Comparison of ENCODE assay signal across 8 cellular contexts in genomic region chr10:111076682-111077661, GRCh38. TPM values are rescaled to one million over a fixed set of nuclear protein-coding genes. Genes with fewer than 3 reads are reported as not detected.
DNase-seq lines count a peak whose midpoint lies in the region; ATAC-seq and TF ChIP-seq lines count a peak whose summit lies in the region.

TSS of gene ADRA2A (plus strand) at chr10:111077029. CDS start at chr10:111077997, 968 bp downstream.

- H3K4me1 ChIP-seq in esophagus (ENCODE audit: control insufficient read depth in 2 of 2, insufficient read depth in 2 of 2, low read length in 1 of 2) (peaks cover 12 to 13% of the 10 kb centered on the region in 2 donors), mucosa of stomach (ENCODE audit: control insufficient read depth, insufficient read depth, low read length) (peaks cover 26% of the 10 kb centered on the region), uterus (peaks cover 0 to 7% of the 10 kb centered on the region in 2 donors)

- H3K27me3 ChIP-seq in AG04450 (ENCODE audit: control insufficient read depth, insufficient read depth, low read length) (peaks cover 66% of the 10 kb centered on the region), esophagus (ENCODE audit: control insufficient read depth in 1 of 2, insufficient read depth in 2 of 2, low read length in 2 of 2) (peaks cover 3 to 6% of the 10 kb centered on the region in 2 donors), mucosa of stomach (ENCODE audit: control insufficient read depth, insufficient read depth, low read length) (peaks cover 26% of the 10 kb centered on the region), uterus (no peaks in the 10 kb centered on the region)

- no peaks in the 10 kb centered on the region for H3K9me3 Mint-ChIP-seq in WTC11

- peak within 1 kb of the TSS; percentile 51 for H3K9ac ChIP-seq in mucosa of stomach (ENCODE audit: low read length)

- intact Hi-C loops in uterus (cut with DNase I; ENCODE audit: low total_unique reads): no loop called here

- H3K4me3 Mint-ChIP-seq in WTC11: peak within 1 kb of the TSS; percentile 72

- no peaks in the 10 kb centered on the region for H3K36me3 ChIP-seq in esophagus (ENCODE audit: control insufficient read depth in 2 of 2, insufficient read depth in 2 of 2, low read length in 1 of 2)
- no peaks in the 10 kb centered on the region for H3K36me3 ChIP-seq in mucosa of stomach (ENCODE audit: control insufficient read depth, insufficient read depth, low read length)
- no peaks in the 10 kb centered on the region for H3K36me3 ChIP-seq in uterus

- no peak within 1 kb of the TSS for H3K27ac Mint-ChIP-seq in WTC11

- TF ChIP-seq CTCF in AG04450 (IDR thresholded peaks at IDR 0.05; ENCODE audit: low read depth, low read length): no peak
- TF ChIP-seq CTCF in NB4 (IDR thresholded peaks at IDR 0.05; ENCODE audit: low read depth, low read length): no peak
- TF ChIP-seq CTCF in WTC11 (IDR thresholded peaks at IDR 0.05): no peak
- no peak for TF ChIP-seq CTCF in uterus (IDR thresholded peaks at IDR 0.05)

- 1% methylated on average over 81 to 89 of the region's 89 CpGs for WGBS in esophagus, 2 donors

- CTCF ChIA-PET in AG04450 (lab: Charles Lee) (interaction anchor here (0.6 to 2.0 kb wide), 7 partner anchors 9 to 1237 kb away, joined by 3 to 8 read pairs (median 5); no protein-coding TSS in a partner anchor), WTC11 (lab: Charles Lee) (interaction anchor here (0.6 to 3.9 kb wide), 44 partner anchors 16 to 1060 kb away, joined by 3 to 43 read pairs (median 5); partner anchors contain the start of genes BBIP1 and SHOC2)

- H3K4me3 ChIP-seq in AG04450 (ENCODE audit: low read depth, low read length): peak within 1 kb of the TSS; percentile 43
- no peak within 1 kb of the TSS for H3K4me3 ChIP-seq in NB4 (ENCODE audit: low read depth, low read length)
- peak within 1 kb of the TSS; percentile 42 to 46 for H3K4me3 ChIP-seq in esophagus (ENCODE audit: low read depth in 1 of 2, low read length in 2 of 2)
- peak within 1 kb of the TSS; percentile 72 for H3K4me3 ChIP-seq in mucosa of stomach (ENCODE audit: low read length)
- H3K4me3 ChIP-seq in uterus: peak within 1 kb of the TSS; percentile 43 to 52

- no peaks in the 10 kb centered on the region for H3K36me3 Mint-ChIP-seq in WTC11

- H3K4me1 Mint-ChIP-seq in WTC11: peaks cover 10% of the 10 kb centered on the region

- DNase-seq in AG04450 (ENCODE audit: low read depth, low spot score) (no peak), NB4 (ENCODE audit: low read depth) (peak; percentile 32), WTC11 (ENCODE audit: low spot score) (peak; percentile 73), uterus (peak; percentile 32 to 37)

- ATAC-seq in GM18498 (IDR thresholded peaks at IDR 0.05; ENCODE audit: unreplicated experiment): peak; percentile 34
- ATAC-seq in WTC11: peak; percentile 50
- no peak for ATAC-seq in GM19467 (IDR thresholded peaks at IDR 0.05; ENCODE audit: unreplicated experiment)

- peaks cover 59% of the 10 kb centered on the region for H3K27me3 Mint-ChIP-seq in WTC11 (ENCODE audit: low read depth)

- H3K9me3 ChIP-seq in AG04450 (ENCODE audit: control insufficient read depth, insufficient read depth, low read length) (peaks cover 15% of the 10 kb centered on the region), esophagus (ENCODE audit: control insufficient read depth in 2 of 2, insufficient read depth in 1 of 2, low read depth in 1 of 2, low read length in 1 of 2) (peaks cover 0 to 10% of the 10 kb centered on the region in 2 donors), mucosa of stomach (ENCODE audit: control insufficient read depth, low read length) (no peaks in the 10 kb centered on the region), uterus (no peaks in the 10 kb centered on the region)

- POLR2A ChIA-PET in AG04450 (lab: Yijun Ruan, JAX): no interaction called here
- POLR2A ChIA-PET in WTC11 (lab: Charles Lee): interaction anchor here (0.6 to 2.0 kb wide), 3 partner anchors 158 to 921 kb away, joined by 4 to 7 read pairs (median 7); partner anchors contain the start of genes BBIP1 and SHOC2

- TF ChIP-seq POLR2A in NB4 (IDR thresholded peaks at IDR 0.05; ENCODE audit: extremely low read depth, insufficient read length) (no peak), uterus (IDR thresholded peaks at IDR 0.05) (no peak)

- no peak within 1 kb of the TSS for H3K27ac ChIP-seq in AG04450 (ENCODE audit: low read depth, low read length)
- H3K27ac ChIP-seq in esophagus (ENCODE audit: low read depth in 2 of 2, low read length in 1 of 2): no peak within 1 kb of the TSS
- peak within 1 kb of the TSS; percentile 34 to 63 for H3K27ac ChIP-seq in uterus

TF ChIP-seq in WTC11, 78 proteins besides CTCF, POLR2A, EP300 and RAD21 (continues in another document):
- 0 out of 2 replicates have a peak, but pooled peaks have one; percentile 2 for TF ChIP-seq SP1 (CRISPR knock-in tag; conservative IDR thresholded peaks at IDR 0.05)
- TF ChIP-seq, protein P1, sequence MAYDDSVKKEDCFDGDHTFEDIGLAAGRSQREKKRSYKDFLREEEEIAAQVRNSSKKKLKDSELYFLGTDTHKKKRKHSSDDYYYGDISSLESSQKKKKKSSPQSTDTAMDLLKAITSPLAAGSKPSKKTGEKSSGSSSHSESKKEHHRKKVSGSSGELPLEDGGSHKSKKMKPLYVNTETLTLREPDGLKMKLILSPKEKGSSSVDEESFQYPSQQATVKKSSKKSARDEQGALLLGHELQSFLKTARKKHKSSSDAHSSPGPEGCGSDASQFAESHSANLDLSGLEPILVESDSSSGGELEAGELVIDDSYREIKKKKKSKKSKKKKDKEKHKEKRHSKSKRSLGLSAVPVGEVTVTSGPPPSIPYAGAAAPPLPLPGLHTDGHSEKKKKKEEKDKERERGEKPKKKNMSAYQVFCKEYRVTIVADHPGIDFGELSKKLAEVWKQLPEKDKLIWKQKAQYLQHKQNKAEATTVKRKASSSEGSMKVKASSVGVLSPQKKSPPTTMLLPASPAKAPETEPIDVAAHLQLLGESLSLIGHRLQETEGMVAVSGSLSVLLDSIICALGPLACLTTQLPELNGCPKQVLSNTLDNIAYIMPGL (CRISPR knock-in tag; IDR thresholded peaks at IDR 0.05): 0 out of 2 replicates have a peak, but pooled peaks have one; percentile 11
- TF ChIP-seq STAT6 (CRISPR knock-in tag; conservative IDR thresholded peaks at IDR 0.05; ENCODE audit: low read depth): no peak
- TF ChIP-seq FOXP4 (CRISPR knock-in tag; IDR thresholded peaks at IDR 0.05): peak; percentile 58; the same call in 1 of the 2 replicates

RNA-seq across cellular contexts. Expression of gene ADRA2A, which starts in this region (rescaled TPM):
- polyA plus RNA-seq in AG04450 (2011; rRNA removed) (not detected in 2 replicates), esophagus (under 1 TPM; 0.08 to 0.51 TPM)
- polyA minus RNA-seq in AG04450 (2011; rRNA and poly(A)+ RNA removed): not detected in 2 replicates
- total RNA-seq in WTC11 (2021) (1.7 to 2.1 TPM (median 1.7 TPM) in 3 replicates), uterus (1 to 10 TPM in 2 of 4 donors, under 1 TPM in 2; 0.26 to 4.9 (median 2.7) TPM)

Comparison
In these comparisons a context has a peak if more than half of its experiments do, and no peak if none do; other contexts are left out.
1. H3K27ac ChIP-seq: peak in uterus (2 of 2); none in AG04450 (single experiment) and esophagus (0 of 2).